ENCODE assay signal across 9 cellular contexts in the genomic region with DNA sequence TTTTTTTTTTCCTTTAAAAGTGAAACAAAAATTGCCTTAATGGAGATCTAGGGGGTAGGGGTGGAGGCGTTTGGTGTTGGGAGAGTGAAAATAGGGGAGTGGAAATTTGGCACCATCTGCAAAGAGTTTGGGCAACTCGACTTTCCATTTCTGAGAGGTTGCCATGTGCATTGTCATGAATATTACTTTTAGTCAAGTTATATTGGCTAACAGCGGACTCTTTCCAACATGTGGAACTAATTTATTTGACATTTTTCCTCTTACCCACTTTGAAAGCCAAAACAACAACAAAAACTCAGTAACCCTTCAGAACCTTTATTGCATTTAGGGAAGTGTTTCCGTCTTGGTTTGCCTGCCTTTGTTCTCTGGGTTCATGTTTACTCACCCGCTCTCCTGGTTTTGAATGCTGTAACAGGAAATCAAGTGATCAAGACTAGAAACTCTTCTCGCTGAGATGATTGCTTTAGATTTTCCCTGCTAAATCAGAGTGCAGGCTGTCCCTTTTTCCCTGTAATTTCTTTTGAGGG.
DNase-seq lines count a peak whose midpoint lies in the region; FAIRE-seq lines count a peak whose summit lies in the region.
"Had no signal": no experiment of that assay in that cellular context is flagged by ENCODE, and none has a peak within 500 bp of the region (broad histone marks: within the 10 kb centered on the region; RNA-seq: fewer than 3 reads in every experiment).

No MANE protein-coding gene starts in this region.

- FAIRE-seq in urothelium cell line (lab: Jason Lieb, UNC) = no peak

- DNase-seq in ELR (ENCODE audit: low read depth) (peak; percentile 43), SW480 (ENCODE audit: low spot score) (peak; percentile 44), foreskin melanocyte (peak; percentile 59), pulmonary artery endothelial cell (ENCODE audit: low read depth, low spot score) (peak; percentile 26), urothelium cell line (ENCODE audit: low spot score) (no peak), HK-2 (ENCODE audit: unreplicated experiment) (no peak), GDM1 (lab: John Stamatoyannopoulos, UW) (no peak)
- DNase-seq in activated effector memory CD4-positive, alpha-beta T cell treated with anti-CD3 and anti-CD28 coated beads, Interleukin-2, amount 50 U/mL, for 16 hours = no peak
- DNase-seq: stimulated activated CD4-positive, alpha-beta T cell treated with anti-CD3 and anti-CD28 coated beads, Interleukin-4, amount 100 ng/mL, for 24 hours had no signal

Comparison
In these comparisons a context has a peak if more than half of its experiments do, and no peak if none do; other contexts are left out.
1. DNase-seq: peak in ELR (single experiment), SW480 (single experiment), foreskin melanocyte (single experiment) and pulmonary artery endothelial cell (single experiment); none in urothelium cell line (single experiment), HK-2 (single experiment), activated effector memory CD4-positive, alpha-beta T cell treated with anti-CD3 and anti-CD28 coated beads, Interleukin-2, amount 50 U/mL, for 16 hours (single experiment) and GDM1 (single experiment).